Comparison of ENCODE assay signal across 35 cellular contexts in the genomic region with DNA sequence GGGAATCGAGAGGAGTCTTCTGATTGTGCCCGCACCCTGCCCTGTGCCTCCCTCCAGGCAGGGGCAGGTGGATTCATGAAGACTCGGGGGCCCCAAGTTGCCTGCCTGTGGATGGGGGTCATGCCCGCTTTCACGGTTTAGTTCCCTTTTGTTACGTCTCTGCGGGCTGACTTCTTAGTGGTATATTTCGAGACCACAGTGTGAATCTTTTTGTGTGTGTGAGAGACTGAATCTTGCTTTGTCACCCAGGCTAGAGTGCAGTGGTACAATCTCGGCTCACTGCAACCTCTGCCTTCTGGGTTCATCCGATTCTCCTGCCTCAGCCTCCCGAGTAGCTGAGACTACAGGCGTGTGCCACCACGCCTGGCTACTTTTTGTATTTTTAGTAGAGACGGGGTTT.
"Had no signal": no experiment of that assay in that cellular context is flagged by ENCODE, and none has a peak within 500 bp of the region (broad histone marks: within the 10 kb centered on the region; RNA-seq: fewer than 3 reads in every experiment).

No MANE protein-coding gene starts in this region.

- FAIRE-seq: astrocyte, bronchial epithelial cell, colon had no signal

- H3K27ac Mint-ChIP-seq: activated CD4-positive, alpha-beta memory T cell treated with anti-CD3 and anti-CD28 coated beads for 36 hours; activated CD4-positive, alpha-beta T cell treated with anti-CD3 and anti-CD28 coated beads for 36 hours; activated CD4-positive, alpha-beta T cell treated with anti-CD3 and anti-CD28 coated beads, Interleukin-2, amount 10 ng/mL, durations not matched to agents 24 days and 14 days; activated CD8-positive, alpha-beta memory T cell treated with anti-CD3 and anti-CD28 coated beads, Interleukin-2, amount 10 ng/mL, durations not matched to agents 7 days and 5 days; activated CD8-positive, alpha-beta T cell treated with anti-CD3 and anti-CD28 coated beads, Interleukin-2, amount 10 ng/mL, durations not matched to agents 7 days and 5 days; activated naive CD8-positive, alpha-beta T cell; activated T-helper 1 cell treated with anti-CD3 and anti-CD28 coated beads, Interleukin-12 subunit alpha, Interleukin-12 subunit beta, Interleukin-2, Interleukin-4 antibody, amounts not matched to agents 30 ng/mL and 10 ng/mL and 1 ng/mL, durations not matched to agents 14 hours and 24 hours and 36 hours; activated T-helper 2 cell treated with anti-CD3 and anti-CD28 coated beads, Interferon-gamma antibody, Interleukin-2, Interleukin-4, amounts not matched to agents 10 μg/mL and 5 μg/mL and 100 μg/mL, durations not matched to agents 14 hours and 24 hours and 36 hours; T-helper 17 cell had no signal

- H3K4me1 Mint-ChIP-seq: activated CD4-positive, alpha-beta T cell treated with anti-CD3 and anti-CD28 coated beads for 36 hours; activated CD4-positive, alpha-beta T cell treated with anti-CD3 and anti-CD28 coated beads, Interleukin-2, amount 10 ng/mL, durations not matched to agents 24 days and 14 days; activated CD8-positive, alpha-beta memory T cell treated with anti-CD3 and anti-CD28 coated beads, Interleukin-2, amount 10 ng/mL, durations not matched to agents 7 days and 5 days had no signal

- H3K4me3 ChIP-seq: esophagus muscularis mucosa, gastrocnemius medialis had no signal

- DNase-seq: activated CD4-positive, alpha-beta memory T cell treated with anti-CD3 and anti-CD28 coated beads for 36 hours; activated CD4-positive, alpha-beta T cell treated with anti-CD3 and anti-CD28 coated beads for 36 hours; activated CD4-positive, alpha-beta T cell treated with anti-CD3 and anti-CD28 coated beads, Interleukin-2, amount 10 ng/mL, durations not matched to agents 24 days and 14 days; activated CD4-positive, CD25-positive, alpha-beta regulatory T cell; activated CD4-positive, CD25-positive, alpha-beta regulatory T cell treated with anti-CD3 and anti-CD28 coated beads, Interleukin-2, amount 50 U/mL, for 72 hours; activated CD8-positive, alpha-beta memory T cell treated with anti-CD3 and anti-CD28 coated beads, Interleukin-2, amount 10 ng/mL, durations not matched to agents 7 days and 5 days; activated CD8-positive, alpha-beta memory T cell treated with anti-CD3 and anti-CD28 coated beads, Interleukin-2, amount 50 U/mL, for 4 hours; activated CD8-positive, alpha-beta T cell treated with anti-CD3 and anti-CD28 coated beads, Interleukin-2, amount 10 ng/mL, durations not matched to agents 7 days and 5 days; activated gamma-delta T cell; activated naive CD4-positive, alpha-beta T cell treated with anti-CD3 and anti-CD28 coated beads, Interleukin-2, amount 50 U/mL, for 16 hours; activated naive CD4-positive, alpha-beta T cell treated with Interleukin-2 at 50 U/mL for 16 hours; activated T-cell treated with anti-CD3 and anti-CD28 coated beads, Interleukin-2, amount 50 U/mL, for 1 hour; activated T-cell treated with anti-CD3 and anti-CD28 coated beads, Interleukin-2, amount 50 U/mL, for 48 hours; amniotic stem cell; anterior cingulate cortex; brain microvascular endothelial cell; cortex of kidney; dermis blood vessel endothelial cell; effector CD4-positive, alpha-beta T cell; effector memory CD8-positive, alpha-beta T cell; erythroblast; foreskin keratinocyte; gastrocnemius medialis; glutamatergic neuron; T-helper 1 cell; T-helper 17 cell; T1000 had no signal

- H3K27me3 Mint-ChIP-seq: activated CD4-positive, alpha-beta memory T cell treated with anti-CD3 and anti-CD28 coated beads for 36 hours; activated CD4-positive, alpha-beta T cell treated with anti-CD3 and anti-CD28 coated beads for 36 hours; activated CD4-positive, alpha-beta T cell treated with anti-CD3 and anti-CD28 coated beads, Interleukin-2, amount 10 ng/mL, durations not matched to agents 24 days and 14 days; activated CD8-positive, alpha-beta memory T cell treated with anti-CD3 and anti-CD28 coated beads, Interleukin-2, amount 10 ng/mL, durations not matched to agents 7 days and 5 days; activated naive CD8-positive, alpha-beta T cell; effector memory CD8-positive, alpha-beta T cell; T-helper 17 cell had no signal

- H3K9me3 Mint-ChIP-seq: activated CD4-positive, alpha-beta memory T cell treated with anti-CD3 and anti-CD28 coated beads for 36 hours; activated CD4-positive, alpha-beta T cell treated with anti-CD3 and anti-CD28 coated beads, Interleukin-2, amount 10 ng/mL, durations not matched to agents 24 days and 14 days; activated T-helper 1 cell treated with anti-CD3 and anti-CD28 coated beads, Interleukin-12 subunit alpha, Interleukin-12 subunit beta, Interleukin-2, Interleukin-4 antibody, amounts not matched to agents 30 ng/mL and 10 ng/mL and 1 ng/mL, durations not matched to agents 14 hours and 24 hours and 36 hours; activated T-helper 2 cell treated with anti-CD3 and anti-CD28 coated beads, Interferon-gamma antibody, Interleukin-2, Interleukin-4, amounts not matched to agents 10 μg/mL and 5 μg/mL and 100 μg/mL, durations not matched to agents 14 hours and 24 hours and 36 hours; effector memory CD8-positive, alpha-beta T cell; T-helper 2 cell treated with Interferon-gamma antibody and Interleukin-4, amounts not matched to agents 5 μg/mL and 100 μg/mL, for 36 hours had no signal

- ATAC-seq: activated CD4-positive, alpha-beta T cell treated with anti-CD3 and anti-CD28 coated beads for 36 hours; activated CD8-positive, alpha-beta memory T cell treated with anti-CD3 and anti-CD28 coated beads, Interleukin-2, amount 10 ng/mL, durations not matched to agents 7 days and 5 days; activated CD8-positive, alpha-beta T cell treated with anti-CD3 and anti-CD28 coated beads, Interleukin-2, amount 10 ng/mL, durations not matched to agents 7 days and 5 days; effector memory CD8-positive, alpha-beta T cell; foreskin keratinocyte; T-helper 17 cell had no signal

- H3K36me3 Mint-ChIP-seq: activated CD8-positive, alpha-beta memory T cell treated with anti-CD3 and anti-CD28 coated beads, Interleukin-2, amount 10 ng/mL, durations not matched to agents 7 days and 5 days had no signal

- H3K4me1 ChIP-seq: esophagus muscularis mucosa, foreskin keratinocyte had no signal

- H3K4me3 Mint-ChIP-seq: activated CD4-positive, alpha-beta memory T cell treated with anti-CD3 and anti-CD28 coated beads for 36 hours; activated CD4-positive, alpha-beta T cell treated with anti-CD3 and anti-CD28 coated beads for 36 hours; activated CD4-positive, alpha-beta T cell treated with anti-CD3 and anti-CD28 coated beads, Interleukin-2, amount 10 ng/mL, durations not matched to agents 24 days and 14 days; activated CD8-positive, alpha-beta memory T cell treated with anti-CD3 and anti-CD28 coated beads, Interleukin-2, amount 10 ng/mL, durations not matched to agents 7 days and 5 days; activated CD8-positive, alpha-beta T cell treated with anti-CD3 and anti-CD28 coated beads, Interleukin-2, amount 10 ng/mL, durations not matched to agents 7 days and 5 days; activated naive CD8-positive, alpha-beta T cell; activated T-helper 1 cell treated with anti-CD3 and anti-CD28 coated beads, Interleukin-12 subunit alpha, Interleukin-12 subunit beta, Interleukin-2, Interleukin-4 antibody, amounts not matched to agents 30 ng/mL and 10 ng/mL and 1 ng/mL, durations not matched to agents 14 hours and 24 hours and 36 hours; effector memory CD8-positive, alpha-beta T cell; T-helper 17 cell; T-helper 2 cell treated with Interferon-gamma antibody and Interleukin-4, amounts not matched to agents 5 μg/mL and 100 μg/mL, for 36 hours had no signal

- H3K27ac ChIP-seq: brain microvascular endothelial cell, esophagus muscularis mucosa, foreskin keratinocyte had no signal

- H3K9me3 ChIP-seq: esophagus muscularis mucosa, gastrocnemius medialis had no signal
